In the genomic region with DNA sequence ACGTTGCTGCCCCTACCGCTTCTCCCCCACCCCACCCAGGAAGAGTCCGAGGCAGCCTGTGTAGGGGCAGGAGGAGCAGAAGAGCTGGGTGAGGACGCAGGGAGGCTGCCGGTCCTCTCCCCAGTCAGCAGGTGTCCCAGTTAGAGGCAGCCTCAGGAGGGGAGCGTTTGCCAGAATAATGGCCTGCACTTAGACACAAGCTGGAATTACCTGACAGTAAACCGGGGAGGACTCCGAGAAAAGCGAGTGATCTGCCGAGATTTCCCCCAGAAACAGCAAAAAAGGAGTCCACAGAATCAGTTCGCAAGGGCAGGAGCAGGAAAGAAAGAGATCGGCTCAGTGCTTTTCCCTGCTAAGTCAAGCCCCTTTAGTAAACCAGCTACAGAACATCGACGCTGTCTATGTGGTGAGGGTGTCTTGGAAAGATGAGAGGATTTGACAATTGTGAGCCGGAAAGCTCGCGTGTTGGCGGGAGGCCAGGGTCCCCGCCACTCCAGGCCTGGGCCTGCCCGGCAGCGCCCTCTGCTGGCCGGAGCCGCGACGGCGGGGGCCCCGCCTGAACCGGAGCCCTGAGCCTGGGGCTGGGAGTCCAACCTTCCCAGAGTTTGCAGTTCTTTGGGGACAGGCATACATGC, we compare ENCODE assay signal across 9 cellular contexts. TPM values are rescaled to one million over a fixed set of nuclear protein-coding genes. Genes with fewer than 3 reads are reported as not detected.
DNase-seq lines count a peak whose midpoint lies in the region; ATAC-seq and TF ChIP-seq lines count a peak whose summit lies in the region.
"Had no signal": no experiment of that assay in that cellular context is flagged by ENCODE, and none has a peak within 500 bp of the region (broad histone marks: within the 10 kb centered on the region; RNA-seq: fewer than 3 reads in every experiment).

No MANE protein-coding gene starts in this region.

- in situ Hi-C loops in T47D (cut with HindIII; ENCODE audit: low pct_unique_long_range_greater_than_20kb, low sequenced_read_pairs), result no loop called here

- ATAC-seq in HG02588 (IDR thresholded peaks at IDR 0.05; ENCODE audit: unreplicated experiment) (peak; percentile 55), GM18873 (IDR thresholded peaks at IDR 0.05; ENCODE audit: low FRiP score, unreplicated experiment) (no peak)

- H3K27me3 ChIP-seq in WERI-Rb-1 (ENCODE audit: insufficient read depth, low read depth, severe bottlenecking) (no peaks in the 10 kb centered on the region), spleen (replicated peaks in 1 of 7) (no peaks in the 10 kb centered on the region)

- H3K36me3 ChIP-seq in WERI-Rb-1, result no peaks in the 10 kb centered on the region
- H3K36me3 ChIP-seq in spleen, result no peaks in the 10 kb centered on the region

- 9 to 15% (median 11%) methylated on average over 26 to 28 of the region's 28 CpGs for WGBS in spleen, 5 donors

- DNase-seq in DMS53 treated with DMSO at 0.1 percent for 48 hours (lab: John Stamatoyannopoulos, UW; ENCODE audit: unreplicated experiment) (peak; percentile 84), NCI-H2029 treated with DMSO at 0.1 percent for 48 hours (lab: John Stamatoyannopoulos, UW) (peak; percentile 47), WERI-Rb-1 (peak; percentile 85), T47D (ENCODE audit: low read depth in 1 of 2, low spot score in 1 of 2) (peak; percentile 79), iPS-NIHi7 (ENCODE audit: extremely low spot score) (peak; percentile 90), spleen (peak; percentile 94)

- H3K9me3 ChIP-seq in WERI-Rb-1 (ENCODE audit: severe bottlenecking), result no peaks in the 10 kb centered on the region
- H3K9me3 ChIP-seq in spleen, result no peaks in the 10 kb centered on the region

- peaks cover 0 to 13% (median 9%) of the 10 kb centered on the region in 6 donors for H3K4me1 ChIP-seq in spleen

- no peak for TF ChIP-seq POLR2A in spleen (IDR thresholded peaks at IDR 0.05)

- peak overlapping the region; percentile 86 for H3K27ac ChIP-seq in WERI-Rb-1
- peak overlapping the region in 4 of 8 donors; percentile 2 to 52 (median 20) for H3K27ac ChIP-seq in spleen

- H3K4me3 ChIP-seq in WERI-Rb-1 (ENCODE audit: low read depth, low read length) (peak overlapping the region; percentile 34), spleen (peak overlapping the region in 7 of 8 donors; percentile 18 to 62 (median 26))

- TF ChIP-seq CTCF in WERI-Rb-1 (IDR thresholded peaks at IDR 0.05; ENCODE audit: low read depth, low read length) (peak; percentile 95), spleen (IDR thresholded peaks at IDR 0.05 in 8 of 11, conservative IDR thresholded peaks at IDR 0.05 in 3 of 11) (peak; percentile 86 to 99 (median 98))

- intact Hi-C loops in spleen (cut with DNase I; ENCODE audit: low total_unique reads), result no loop called here

RNA-seq across cellular contexts. Expression of gene THRSP, which starts 17.7 kb away (rescaled TPM):
- not detected for total RNA-seq in spleen
- polyA plus RNA-seq in spleen, result under 1 TPM in 2 of 3 donors, not detected in 1; 0.13 to 0.29 TPM

RNA-seq across cellular contexts. Expression of gene KCTD14, which starts 22.9 kb away (rescaled TPM):
- under 1 TPM in 5 of 7 donors, not detected in 2; 0.40 to 0.82 (median 0.69) TPM for total RNA-seq in spleen
- polyA plus RNA-seq in spleen, result under 1 TPM; 0.20 to 0.44 (median 0.35) TPM
- total RNA-seq: mononuclear cell had no signal

RNA-seq across cellular contexts. Expression of gene NDUFC2, which starts 33.7 kb away (rescaled TPM):
- total RNA-seq in spleen, result 100 to 1,000 TPM in 2 of 7 donors, 10 to 100 TPM in 5; 44.1 to 113 (median 94.7) TPM
- polyA plus RNA-seq in spleen, result 100 to 1,000 TPM in 2 of 3 donors, 10 to 100 TPM in 1; 60.7 to 135 (median 100) TPM

RNA-seq across cellular contexts. Expression of gene INTS4, which starts 51.5 kb away (rescaled TPM):
- total RNA-seq in spleen, result 10 to 100 TPM; 40.6 to 68.5 (median 54.9) TPM
- polyA plus RNA-seq in spleen, result 10 to 100 TPM; 17.7 to 27.0 (median 22.2) TPM
